16 cellular contexts compared by ENCODE assay signal in genomic region chr18:45619062-45619825, GRCh38. TPM values are rescaled to one million over a fixed set of nuclear protein-coding genes. Genes with fewer than 3 reads are reported as not detected.
DNase-seq lines count a peak whose midpoint lies in the region; ATAC-seq, FAIRE-seq and TF ChIP-seq lines count a peak whose summit lies in the region.
"Had no signal": no experiment of that assay in that cellular context is flagged by ENCODE, and none has a peak within 500 bp of the region (broad histone marks: within the 10 kb centered on the region; RNA-seq: fewer than 3 reads in every experiment).

No MANE protein-coding gene starts in this region.

- TF ChIP-seq CTCF in fibroblast of villous mesenchyme (IDR thresholded peaks at IDR 0.05; ENCODE audit: insufficient read depth, low read depth, low read length) = no peak
- no peak for TF ChIP-seq CTCF in lower lobe of right lung (IDR thresholded peaks at IDR 0.05)
- TF ChIP-seq CTCF in suprapubic skin (IDR thresholded peaks at IDR 0.05) = no peak

- ATAC-seq in lower lobe of right lung = peak; percentile 28 to 34
- ATAC-seq: effector memory CD8-positive, alpha-beta T cell had no signal

- H3K27me3 ChIP-seq in lower lobe of right lung (ENCODE audit: low read depth) (no peaks in the 10 kb centered on the region), suprapubic skin (no peaks in the 10 kb centered on the region)

- 52% methylated on average over 15 of the region's 15 CpGs for WGBS in suprapubic skin

- intact Hi-C loops in lower lobe of right lung (cut with DNase I) = no loop called here

- H3K4me1 ChIP-seq in lower lobe of right lung (peaks cover 26% of the 10 kb centered on the region), suprapubic skin (peaks cover 52% of the 10 kb centered on the region)

- FAIRE-seq in urothelium cell line (lab: Jason Lieb, UNC) = no peak
- FAIRE-seq: astrocyte had no signal

- H3K27ac ChIP-seq in lower lobe of right lung (peak overlapping the region; percentile 58), suprapubic skin (peak overlapping the region; percentile 87)
- H3K27ac ChIP-seq: HL-60 had no signal

- DNase-seq in NCI-H446 (lab: John Stamatoyannopoulos, UW) (peak; percentile 53 to 73), fibroblast of villous mesenchyme (ENCODE audit: low read depth) (peak; percentile 8), lower lobe of right lung (no peak), suprapubic skin (ENCODE audit: low spot score in 2 of 2) (peak; percentile 71 to 82), G401 (ENCODE audit: low spot score) (no peak), HK-2 (ENCODE audit: unreplicated experiment) (no peak), erythroblast (lab: John Stamatoyannopoulos, UW) (no peak), urothelium cell line (ENCODE audit: low spot score) (no peak)
- DNase-seq: activated T-cell treated with anti-CD3 and anti-CD28 coated beads, Interleukin-2, amount 50 U/mL, for 1 hour; AML-193; effector memory CD8-positive, alpha-beta T cell; naive B cell had no signal

- no peaks in the 10 kb centered on the region for H3K36me3 ChIP-seq in lower lobe of right lung
- H3K36me3 ChIP-seq in suprapubic skin = no peaks in the 10 kb centered on the region

- in situ Hi-C loops in G401 (cut with HindIII; ENCODE audit: low sequenced_read_pairs) = no loop called here

- no peak for TF ChIP-seq POLR2A in suprapubic skin (IDR thresholded peaks at IDR 0.05)
- no peak for TF ChIP-seq POLR2A in erythroblast (IDR thresholded peaks at IDR 0.05; ENCODE audit: low read length)

- H3K4me3 ChIP-seq in fibroblast of villous mesenchyme (ENCODE audit: low read depth, low read length) (no peak overlapping the region), lower lobe of right lung (no peak overlapping the region), suprapubic skin (no peak overlapping the region)
- H3K4me3 ChIP-seq: smooth muscle cell had no signal

- H3K9me3 ChIP-seq in lower lobe of right lung = no peaks in the 10 kb centered on the region
- no peaks in the 10 kb centered on the region for H3K9me3 ChIP-seq in suprapubic skin

- no peak for TF ChIP-seq EP300 in suprapubic skin (IDR thresholded peaks at IDR 0.05)

RNA-seq across cellular contexts. Expression of gene SLC14A2, which starts 4.0 kb away (rescaled TPM):
- total RNA-seq in fibroblast of villous mesenchyme = not detected in 2 replicates
- not detected for total RNA-seq in lower lobe of right lung
- under 1 TPM in 1 of 4 donors, not detected in 3; 0.31 TPM for total RNA-seq in suprapubic skin
- total RNA-seq in G401 (2014; rRNA removed; shearing (Covaris generic)) = not detected in 2 replicates
- total RNA-seq: astrocyte, OCI-LY7 had no signal

Comparison
In these comparisons a context has a peak if more than half of its experiments do, and no peak if none do; other contexts are left out.
1. DNase-seq: peak in NCI-H446 (2 of 2), fibroblast of villous mesenchyme (single experiment) and suprapubic skin (2 of 2); none in lower lobe of right lung (single experiment), G401 (single experiment), HK-2 (single experiment), erythroblast (0 of 2) and urothelium cell line (single experiment).